17 cellular contexts compared by ENCODE assay signal in the genomic region with DNA sequence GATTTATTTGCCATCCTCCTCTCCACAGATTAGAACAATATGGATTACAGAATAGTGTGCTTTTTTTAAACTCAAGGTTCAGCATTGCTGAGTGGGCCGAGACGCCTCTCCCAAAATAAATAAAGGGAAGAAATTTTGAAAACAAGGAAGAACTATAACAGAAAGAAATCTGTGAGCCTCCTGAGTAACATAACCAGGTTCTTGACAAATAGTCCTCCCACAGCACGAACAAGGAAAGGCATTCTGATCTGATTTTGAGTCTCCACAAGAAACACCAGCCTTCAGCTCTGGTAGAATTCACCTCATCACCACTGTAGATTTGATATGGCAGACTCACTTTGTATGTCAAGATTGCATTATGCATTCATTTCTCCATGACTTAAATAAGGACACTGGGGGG.
A peak's percentile ranks its signal among the peaks of the same experiment; 100 is the strongest.
DNase-seq lines count a peak whose midpoint lies in the region; ATAC-seq and TF ChIP-seq lines count a peak whose summit lies in the region.
"Had no signal": no experiment of that assay in that cellular context is flagged by ENCODE, and none has a peak within 500 bp of the region (broad histone marks: within the 10 kb centered on the region; RNA-seq: fewer than 3 reads in every experiment).

No MANE protein-coding gene starts in this region.

- no peak overlapping the region for H3K27ac ChIP-seq in Karpas-422 (ENCODE audit: low read length)
- H3K27ac ChIP-seq: BLaER1 had no signal

- no peaks in the 10 kb centered on the region for H3K79me2 ChIP-seq in Karpas-422 (ENCODE audit: low read length)

- no peak overlapping the region for H2AFZ ChIP-seq in Karpas-422 (ENCODE audit: low read length)
- H2AFZ ChIP-seq: GM23338 had no signal

- no peak overlapping the region for H3K4me2 ChIP-seq in Karpas-422 (ENCODE audit: low read depth, low read length, poor library complexity, severe bottlenecking)
- H3K4me2 ChIP-seq: BLaER1, GM23338 had no signal

- DNase-seq in Karpas-422 (peak; percentile 11), choroid plexus epithelial cell (ENCODE audit: low read depth) (peak; percentile 1), mesothelial cell of epicardium (ENCODE audit: low spot score in 2 of 2, unreplicated experiment in 2 of 2) (no peak)
- DNase-seq in stimulated activated naive CD8-positive, alpha-beta T cell treated with anti-CD3 and anti-CD28 coated beads, Interleukin-15, Interleukin-2, amounts not matched to agents 100 U/mL and 50 U/mL, for 24 hours: no peak
- DNase-seq in activated CD4-positive, alpha-beta memory T cell treated with anti-CD3 and anti-CD28 coated beads for 36 hours: no peak
- DNase-seq: 8988T; CD4-positive, alpha-beta memory T cell; DMS153; DMS79; GDM1; HCEC 1CT had no signal

- H3K9me3 Mint-ChIP-seq in mesothelial cell of epicardium: peaks cover 41% of the 10 kb centered on the region
- H3K9me3 Mint-ChIP-seq in activated CD4-positive, alpha-beta memory T cell treated with anti-CD3 and anti-CD28 coated beads for 36 hours: peaks cover 2% of the 10 kb centered on the region

- TF ChIP-seq CTCF in choroid plexus epithelial cell (conservative IDR thresholded peaks at IDR 0.05; ENCODE audit: low read depth, low read length) (no peak), mesothelial cell of epicardium (IDR thresholded peaks at IDR 0.05; ENCODE audit: unreplicated experiment) (no peak)

- H3K27me3 ChIP-seq in Karpas-422 (ENCODE audit: low read length): no peaks in the 10 kb centered on the region; the same call in 1 of the 2 replicates
- H3K27me3 ChIP-seq: BLaER1 had no signal

- no peak overlapping the region for H3K9ac ChIP-seq in Karpas-422 (ENCODE audit: low read length)
- H3K9ac ChIP-seq: BLaER1 had no signal

- no peaks in the 10 kb centered on the region for H4K20me1 ChIP-seq in Karpas-422 (ENCODE audit: insufficient read depth, low read depth, low read length)
- H4K20me1 ChIP-seq: BLaER1 had no signal

- no peaks in the 10 kb centered on the region for H3K4me1 ChIP-seq in Karpas-422 (ENCODE audit: low read length)

- H3K27me3 Mint-ChIP-seq in mesothelial cell of epicardium (ENCODE audit: low read depth): no peaks in the 10 kb centered on the region
- no peaks in the 10 kb centered on the region for H3K27me3 Mint-ChIP-seq in activated CD4-positive, alpha-beta memory T cell treated with anti-CD3 and anti-CD28 coated beads for 36 hours
- H3K27me3 Mint-ChIP-seq: CD4-positive, alpha-beta memory T cell had no signal

- no peak for ATAC-seq in HG03095 (IDR thresholded peaks at IDR 0.05; ENCODE audit: unreplicated experiment)
- ATAC-seq in stimulated activated naive CD8-positive, alpha-beta T cell treated with anti-CD3 and anti-CD28 coated beads, Interleukin-15, Interleukin-2, amounts not matched to agents 100 U/mL and 50 U/mL, for 24 hours: no peak
- ATAC-seq in HG03342 (IDR thresholded peaks at IDR 0.05; ENCODE audit: unreplicated experiment): no peak
- ATAC-seq: GM23338, HepG2 had no signal

- intact Hi-C loops in activated CD4-positive, alpha-beta memory T cell treated with anti-CD3 and anti-CD28 coated beads for 36 hours (cut with micrococcal nuclease): no loop called here

- H3K36me3 ChIP-seq in Karpas-422 (ENCODE audit: insufficient read depth, low read length): no peaks in the 10 kb centered on the region
- H3K36me3 ChIP-seq: BLaER1 had no signal

- H3K4me1 Mint-ChIP-seq in mesothelial cell of epicardium: peaks cover 6% of the 10 kb centered on the region
- no peaks in the 10 kb centered on the region for H3K4me1 Mint-ChIP-seq in activated CD4-positive, alpha-beta memory T cell treated with anti-CD3 and anti-CD28 coated beads for 36 hours (ENCODE audit: low read depth)
- H3K4me1 Mint-ChIP-seq: CD14-positive monocyte; CD4-positive, alpha-beta memory T cell; GM23338 had no signal

- H3K36me3 Mint-ChIP-seq in mesothelial cell of epicardium: no peaks in the 10 kb centered on the region
- H3K36me3 Mint-ChIP-seq in activated CD4-positive, alpha-beta memory T cell treated with anti-CD3 and anti-CD28 coated beads for 36 hours: no peaks in the 10 kb centered on the region
- H3K36me3 Mint-ChIP-seq: CD14-positive monocyte; CD4-positive, alpha-beta memory T cell had no signal

- no peak overlapping the region for H3K4me3 Mint-ChIP-seq in mesothelial cell of epicardium
- H3K4me3 Mint-ChIP-seq in activated CD4-positive, alpha-beta memory T cell treated with anti-CD3 and anti-CD28 coated beads for 36 hours: no peak overlapping the region
- H3K4me3 Mint-ChIP-seq: CD14-positive monocyte; CD4-positive, alpha-beta memory T cell; GM23338 had no signal

- peak overlapping the region; percentile 18 for H3K27ac Mint-ChIP-seq in mesothelial cell of epicardium
- H3K27ac Mint-ChIP-seq in activated CD4-positive, alpha-beta memory T cell treated with anti-CD3 and anti-CD28 coated beads for 36 hours: no peak overlapping the region
- H3K27ac Mint-ChIP-seq: CD14-positive monocyte; CD4-positive, alpha-beta memory T cell; GM23338 had no signal

- POLR2A ChIA-PET in activated CD4-positive, alpha-beta memory T cell treated with anti-CD3 and anti-CD28 coated beads for 36 hours (lab: Charles Lee): no interaction called here

- 0 out of 2 replicates have a peak, but pooled peaks cover 3% of the 10 kb centered on the region for H3K9me2 ChIP-seq in Karpas-422 (replicated peaks; ENCODE audit: insufficient read depth, low read length)

- CTCF ChIA-PET in activated CD4-positive, alpha-beta memory T cell treated with anti-CD3 and anti-CD28 coated beads for 36 hours (lab: Charles Lee): no interaction called here

- no peaks in the 10 kb centered on the region for H3K9me3 ChIP-seq in Karpas-422 (ENCODE audit: low read length)
- H3K9me3 ChIP-seq: BLaER1 had no signal

- H3K4me3 ChIP-seq in Karpas-422 (ENCODE audit: low read length) (no peak overlapping the region), choroid plexus epithelial cell (ENCODE audit: low read depth, low read length) (no peak overlapping the region)
- H3K4me3 ChIP-seq: BLaER1, GM23338 had no signal

Comparison
In these comparisons a context has a peak if more than half of its experiments do, and no peak if none do; other contexts are left out.
1. DNase-seq: peak in Karpas-422 (single experiment) and choroid plexus epithelial cell (single experiment); none in mesothelial cell of epicardium (0 of 2), stimulated activated naive CD8-positive, alpha-beta T cell treated with anti-CD3 and anti-CD28 coated beads, Interleukin-15, Interleukin-2, amounts not matched to agents 100 U/mL and 50 U/mL, for 24 hours (single experiment) and activated CD4-positive, alpha-beta memory T cell treated with anti-CD3 and anti-CD28 coated beads for 36 hours (single experiment).